In genomic region chr19:10864538-10864899, GRCh38 we compare ENCODE assay signal across 8 cellular contexts. TPM values are rescaled to one million over a fixed set of nuclear protein-coding genes. Genes with fewer than 3 reads are reported as not detected.
DNase-seq lines count a peak whose midpoint lies in the region; ATAC-seq and TF ChIP-seq lines count a peak whose summit lies in the region.

No MANE protein-coding gene starts in this region.

- peak overlapping the region; percentile 0 for H3K4me3 Mint-ChIP-seq in HFFc6
- peak overlapping the region; percentile 8 for H3K4me3 Mint-ChIP-seq in activated CD4-positive, alpha-beta T cell treated with anti-CD3 and anti-CD28 coated beads, Interleukin-2, amount 10 ng/mL, durations not matched to agents 24 days and 14 days

- peak; percentile 87 to 88 for ATAC-seq in lower lobe of right lung
- no peak for ATAC-seq in HG03439 (IDR thresholded peaks at IDR 0.05; ENCODE audit: unreplicated experiment)

- peaks cover 16% of the 10 kb centered on the region for H3K4me1 ChIP-seq in lower lobe of right lung

- H3K27me3 Mint-ChIP-seq in HFFc6 (ENCODE audit: insufficient read depth): no peaks in the 10 kb centered on the region
- no peaks in the 10 kb centered on the region for H3K27me3 Mint-ChIP-seq in activated CD4-positive, alpha-beta T cell treated with anti-CD3 and anti-CD28 coated beads, Interleukin-2, amount 10 ng/mL, durations not matched to agents 24 days and 14 days

- no peak overlapping the region for H3K27ac ChIP-seq in C4-2B
- no peak overlapping the region for H3K27ac ChIP-seq in lower lobe of right lung

- intact Hi-C loops in activated CD4-positive, alpha-beta T cell treated with anti-CD3 and anti-CD28 coated beads, Interleukin-2, amount 10 ng/mL, durations not matched to agents 24 days and 14 days (cut with micrococcal nuclease): loop anchor here (1.0 to 10.0 kb wide), 3 partner anchors 28 to 147 kb away; partner anchors contain the start of gene TMED1
- intact Hi-C loops in lower lobe of right lung (cut with DNase I): no loop called here

- H3K27ac Mint-ChIP-seq in HFFc6: peak overlapping the region; percentile 52; the same call in 1 of the 2 replicates
- peak overlapping the region; percentile 2 for H3K27ac Mint-ChIP-seq in activated CD4-positive, alpha-beta T cell treated with anti-CD3 and anti-CD28 coated beads, Interleukin-2, amount 10 ng/mL, durations not matched to agents 24 days and 14 days

- peaks cover 23% of the 10 kb centered on the region for H3K4me1 Mint-ChIP-seq in HFFc6 (ENCODE audit: low read depth)
- H3K4me1 Mint-ChIP-seq in activated CD4-positive, alpha-beta T cell treated with anti-CD3 and anti-CD28 coated beads, Interleukin-2, amount 10 ng/mL, durations not matched to agents 24 days and 14 days: peaks cover 24% of the 10 kb centered on the region

- H3K36me3 Mint-ChIP-seq in HFFc6 (ENCODE audit: low read depth): no peaks in the 10 kb centered on the region
- no peaks in the 10 kb centered on the region for H3K36me3 Mint-ChIP-seq in activated CD4-positive, alpha-beta T cell treated with anti-CD3 and anti-CD28 coated beads, Interleukin-2, amount 10 ng/mL, durations not matched to agents 24 days and 14 days (ENCODE audit: low read depth)

- DNase-seq in HFFc6 (peak; percentile 66), NCI-H524 (lab: John Stamatoyannopoulos, UW) (peak; percentile 56 to 77), dedifferentiated amniotic fluid mesenchymal stem cell (ENCODE audit: extremely low spot score) (peak; percentile 78), lower lobe of right lung (peak; percentile 88)
- peak; percentile 95 for DNase-seq in activated CD4-positive, alpha-beta T cell treated with anti-CD3 and anti-CD28 coated beads, Interleukin-2, amount 10 ng/mL, durations not matched to agents 24 days and 14 days
- DNase-seq in stimulated activated CD4-positive, alpha-beta T cell treated with anti-CD3 and anti-CD28 coated beads, TNF-alpha, amount 100 ng/mL, for 24 hours (ENCODE audit: low read depth in 3 of 3): peak; percentile 69 to 85 (median 73)

- TF ChIP-seq CTCF in C4-2B (conservative IDR thresholded peaks at IDR 0.05) (peak; percentile 98), HFFc6 (IDR thresholded peaks at IDR 0.05) (peak; percentile 92), lower lobe of right lung (IDR thresholded peaks at IDR 0.05) (peak; percentile 91)

- H3K4me3 ChIP-seq in lower lobe of right lung: no peak overlapping the region

- no peaks in the 10 kb centered on the region for H3K9me3 Mint-ChIP-seq in HFFc6
- H3K9me3 Mint-ChIP-seq in activated CD4-positive, alpha-beta T cell treated with anti-CD3 and anti-CD28 coated beads, Interleukin-2, amount 10 ng/mL, durations not matched to agents 24 days and 14 days: no peaks in the 10 kb centered on the region

- no peaks in the 10 kb centered on the region for H3K9me3 ChIP-seq in lower lobe of right lung

- no peaks in the 10 kb centered on the region for H3K27me3 ChIP-seq in lower lobe of right lung (ENCODE audit: low read depth)

- no peaks in the 10 kb centered on the region for H3K36me3 ChIP-seq in lower lobe of right lung

RNA-seq across cellular contexts. Expression of gene CARM1, which starts 6.8 kb away (rescaled TPM):
- total RNA-seq in HFFc6 (2021; fragmentation: NEBNext Ultra II Directional; extraction: Animal tissue kit (Norgen Biotek cat#: 25700)): 10 to 100 TPM; 67.2 to 82.1 (median 76.8) TPM
- 92.4 and 93.7 TPM in 2 replicates for total RNA-seq in activated CD4-positive, alpha-beta T cell treated with anti-CD3 and anti-CD28 coated beads, Interleukin-2, amount 10 ng/mL, durations not matched to agents 24 days and 14 days
- total RNA-seq in lower lobe of right lung: 27.5 TPM

RNA-seq across cellular contexts. Expression of gene C19orf38, which starts 16.3 kb away (rescaled TPM):
- total RNA-seq in HFFc6 (2021; fragmentation: NEBNext Ultra II Directional; extraction: Animal tissue kit (Norgen Biotek cat#: 25700)): under 1 TPM in 2 of 6 experiments, not detected in 4; 0.40 to 0.71 TPM
- total RNA-seq in activated CD4-positive, alpha-beta T cell treated with anti-CD3 and anti-CD28 coated beads, Interleukin-2, amount 10 ng/mL, durations not matched to agents 24 days and 14 days: 2.7 and 3.6 TPM in 2 replicates
- total RNA-seq in lower lobe of right lung: 11.7 TPM

RNA-seq across cellular contexts. Expression of gene TMED1, which starts 28.5 kb away (rescaled TPM):
- 10 to 100 TPM; 42.8 to 65.0 (median 48.1) TPM for total RNA-seq in HFFc6 (2021; fragmentation: NEBNext Ultra II Directional; extraction: Animal tissue kit (Norgen Biotek cat#: 25700))
- total RNA-seq in activated CD4-positive, alpha-beta T cell treated with anti-CD3 and anti-CD28 coated beads, Interleukin-2, amount 10 ng/mL, durations not matched to agents 24 days and 14 days: 17.6 and 22.4 TPM in 2 replicates
- total RNA-seq in lower lobe of right lung: 23.5 TPM
